In the genomic region with DNA sequence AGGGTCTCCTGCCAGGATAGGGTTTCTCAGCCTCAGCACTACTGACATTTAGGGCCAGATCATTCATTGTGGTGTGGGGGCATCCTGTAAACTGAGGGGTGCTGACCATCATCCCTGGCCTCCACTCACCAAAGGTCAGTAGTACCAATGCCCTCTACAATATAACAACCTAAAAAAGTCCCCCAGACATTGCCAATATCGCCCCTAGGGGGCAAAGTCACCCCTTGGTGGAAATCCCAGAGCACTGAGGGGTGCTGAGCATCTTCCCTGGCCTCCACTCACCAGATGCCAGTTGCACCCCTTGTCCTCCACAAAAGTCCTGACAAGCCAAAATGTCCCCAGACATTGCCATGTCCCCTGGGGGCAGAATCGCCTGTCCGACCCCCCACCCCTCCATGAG, we compare ENCODE assay signal across 27 cellular contexts. TPM values are rescaled to one million over a fixed set of nuclear protein-coding genes. Genes with fewer than 3 reads are reported as not detected.
DNase-seq lines count a peak whose midpoint lies in the region; ATAC-seq and TF ChIP-seq lines count a peak whose summit lies in the region.
"Had no signal": no experiment of that assay in that cellular context is flagged by ENCODE, and none has a peak within 500 bp of the region (broad histone marks: within the 10 kb centered on the region; RNA-seq: fewer than 3 reads in every experiment).

No MANE protein-coding gene starts in this region.

- no peaks in the 10 kb centered on the region for H4K20me1 ChIP-seq in DOHH2 (ENCODE audit: control insufficient read depth, insufficient read depth, low read depth, low read length)
- H4K20me1 ChIP-seq in HCT116 (ENCODE audit: insufficient read depth): no peaks in the 10 kb centered on the region

- intact Hi-C loops in HCT116 (cut with micrococcal nuclease): no loop called here
- intact Hi-C loops in left colon (cut with DNase I, micrococcal nuclease): no loop called here

- H3K9me2 ChIP-seq in DOHH2 (replicated peaks; ENCODE audit: control insufficient read depth, low read length): no peaks in the 10 kb centered on the region
- H3K9me2 ChIP-seq in HCT116 (ENCODE audit: insufficient read depth): no peaks in the 10 kb centered on the region

- no peak overlapping the region for H3K27ac ChIP-seq in DOHH2 (ENCODE audit: low read depth, low read length)
- H3K27ac ChIP-seq in HCT116 (ENCODE audit: low read depth, low read length): no peak overlapping the region
- H3K27ac ChIP-seq in neuronal stem cell (replicated peaks; ENCODE audit: low read length): no peak overlapping the region
- H3K27ac ChIP-seq: colonic mucosa, esophagus muscularis mucosa, left lung, right atrium auricular region, SJCRH30, spleen, thoracic aorta had no signal

- no peak overlapping the region for H3K4me3 Mint-ChIP-seq in T-helper 17 cell
- H3K4me3 Mint-ChIP-seq in neural crest cell: no peak overlapping the region
- H3K4me3 Mint-ChIP-seq in nephron progenitor cell: no peak overlapping the region
- H3K4me3 Mint-ChIP-seq: IgD-negative memory B cell; stimulated activated naive B cell treated with anti-CD40 and anti-IgM and Interleukin-4, amounts not matched to agents 10 μg/mL and 1 μg/mL and 100 μg/mL, for 72 hours had no signal

- H3K4me1 Mint-ChIP-seq in T-helper 17 cell (peaks cover 22% of the 10 kb centered on the region), neural crest cell (no peaks in the 10 kb centered on the region), nephron progenitor cell (peaks cover 5% of the 10 kb centered on the region)

- CTCF ChIA-PET in HCT116 (lab: Charles Lee): no interaction called here

- H3K14ac ChIP-seq in neuronal stem cell (ENCODE audit: low read length): no peak overlapping the region

- H3K36me3 Mint-ChIP-seq in T-helper 17 cell (ENCODE audit: low read depth): no peaks in the 10 kb centered on the region
- peaks cover 2% of the 10 kb centered on the region for H3K36me3 Mint-ChIP-seq in neural crest cell (ENCODE audit: low read depth)
- H3K36me3 Mint-ChIP-seq in nephron progenitor cell (ENCODE audit: low read depth): peaks cover 51% of the 10 kb centered on the region
- H3K36me3 Mint-ChIP-seq: IgD-negative memory B cell; stimulated activated naive B cell treated with anti-CD40 and anti-IgM and Interleukin-4, amounts not matched to agents 10 μg/mL and 1 μg/mL and 100 μg/mL, for 72 hours had no signal

- POLR2A ChIA-PET in HCT116 (lab: Charles Lee): no interaction called here

- H3K27ac Mint-ChIP-seq in T-helper 17 cell: peak overlapping the region; percentile 84
- no peak overlapping the region for H3K27ac Mint-ChIP-seq in neural crest cell (ENCODE audit: unreplicated experiment)
- H3K27ac Mint-ChIP-seq in nephron progenitor cell: no peak overlapping the region
- H3K27ac Mint-ChIP-seq: IgD-negative memory B cell; stimulated activated naive B cell treated with anti-CD40 and anti-IgM and Interleukin-4, amounts not matched to agents 10 μg/mL and 1 μg/mL and 100 μg/mL, for 72 hours had no signal

- peak; percentile 60 for TF ChIP-seq CTCF in DOHH2 (IDR thresholded peaks at IDR 0.05; ENCODE audit: low read depth, low read length, poor library complexity, severe bottlenecking)
- peak in 1 of 3 experiments; percentile 28; a peak in 2 of 6 replicates for TF ChIP-seq CTCF in HCT116 (IDR thresholded peaks at IDR 0.05 in 2 of 3, conservative IDR thresholded peaks at IDR 0.05 in 1 of 3; ENCODE audit: borderline replicate concordance in 1 of 3, insufficient read depth in 1 of 3, low read depth in 2 of 3, low read length in 2 of 3)
- peak; percentile 23 for TF ChIP-seq CTCF in neural crest cell (conservative IDR thresholded peaks at IDR 0.05)
- TF ChIP-seq CTCF in nephron progenitor cell (IDR thresholded peaks at IDR 0.05): no peak

- H2BK12ac ChIP-seq in neuronal stem cell (ENCODE audit: low read length): no peak overlapping the region

- no CpG with 5 or more reads among the region's 3 CpGs for WGBS in neuronal stem cell (ENCODE audit: extremely low coverage in 2 of 2, insufficient read length in 2 of 2, insufficient replicate concordance in 1 of 2), 2 donors

- H2BK15ac ChIP-seq in neuronal stem cell (ENCODE audit: low read length): no peak overlapping the region

- H3K27me3 ChIP-seq in DOHH2 (ENCODE audit: control insufficient read depth, low read length): no peaks in the 10 kb centered on the region; the same call in 1 of the 2 replicates
- H3K27me3 ChIP-seq in HCT116 (ENCODE audit: insufficient read depth, low read length): no peaks in the 10 kb centered on the region; the same call in 1 of the 2 replicates
- H3K27me3 ChIP-seq in neuronal stem cell (ENCODE audit: control insufficient read depth in 3 of 3, insufficient read depth in 3 of 3, low read depth in 1 of 3, low read length in 3 of 3): no peaks in the 10 kb centered on the region
- H3K27me3 ChIP-seq: colonic mucosa, left lung, right atrium auricular region had no signal

- H3K27me3 Mint-ChIP-seq in T-helper 17 cell (no peaks in the 10 kb centered on the region), neural crest cell (ENCODE audit: low read depth) (no peaks in the 10 kb centered on the region), nephron progenitor cell (ENCODE audit: low read depth, poor library complexity) (no peaks in the 10 kb centered on the region)

- H2BK5ac ChIP-seq in neuronal stem cell (ENCODE audit: low read length): no peak overlapping the region

- DNase-seq in HCT116 (ENCODE audit: low read depth, low spot score): no peak
- DNase-seq in T-helper 17 cell: no peak
- DNase-seq in neural crest cell (ENCODE audit: low read depth, low spot score): no peak
- DNase-seq in NCI-H526 (lab: John Stamatoyannopoulos, UW): no peak
- no peak for DNase-seq in nephron progenitor cell
- DNase-seq in neuronal stem cell (ENCODE audit: low spot score): no peak
- no peak for DNase-seq in left colon
- DNase-seq: activated CD4-positive, alpha-beta T cell treated with anti-CD3 and anti-CD28 coated beads for 48 hours; activated naive CD4-positive, alpha-beta T cell treated with Interleukin-2 at 50 U/mL for 16 hours; activated T-cell treated with anti-CD3 and anti-CD28 coated beads, Interleukin-2, amount 50 U/mL, for 48 hours; colonic mucosa; DMS 273 treated with DMSO at 0.1 percent for 48 hours; effector memory CD4-positive, alpha-beta T cell; mesendoderm; NCI-H146; NCI-H2171; NCI-H510A treated with DMSO at 0.1 percent for 48 hours; SJCRH30; spleen; stimulated activated CD4-positive, alpha-beta T cell treated with anti-CD3 and anti-CD28 coated beads, Interleukin-4, amount 100 ng/mL, for 24 hours; stimulated activated naive B cell treated with anti-CD40 and anti-IgM and Interleukin-4, amounts not matched to agents 10 μg/mL and 1 μg/mL and 100 μg/mL, for 72 hours had no signal

- no peak overlapping the region for H3K9ac ChIP-seq in HCT116 (ENCODE audit: low read length)
- no peak overlapping the region for H3K9ac ChIP-seq in neuronal stem cell (ENCODE audit: low read depth, low read length, poor library complexity)

- no peak for TF ChIP-seq POLR2A in HCT116 (IDR thresholded peaks at IDR 0.05; ENCODE audit: borderline replicate concordance, extremely low read depth, insufficient read depth, insufficient read length)

- TF ChIP-seq RAD21 in HCT116 (IDR thresholded peaks at IDR 0.05; ENCODE audit: low read depth): peak; percentile 31

- RAD21 ChIA-PET in HCT116 (lab: Charles Lee; ENCODE audit: low non-redundant PET in 1 of 2, low total read pairs in 2 of 2, uncharacterized antibody in 2 of 2, unreplicated experiment in 2 of 2): no interaction called here

- no peaks in the 10 kb centered on the region for H3K9me3 ChIP-seq in DOHH2 (ENCODE audit: control insufficient read depth, insufficient read depth, low read length)
- H3K9me3 ChIP-seq in HCT116 (ENCODE audit: control insufficient read depth in 1 of 2, insufficient read depth in 1 of 2, low read depth in 1 of 2, low read length in 2 of 2): no peaks in the 10 kb centered on the region
- H3K9me3 ChIP-seq in T-helper 17 cell (ENCODE audit: control insufficient read depth, low read length, poor library complexity, severe bottlenecking): no peaks in the 10 kb centered on the region
- no peaks in the 10 kb centered on the region for H3K9me3 ChIP-seq in neuronal stem cell (replicated peaks in 1 of 2; ENCODE audit: control insufficient read depth in 2 of 2, insufficient read depth in 1 of 2, low read depth in 1 of 2, low read length in 2 of 2)
- H3K9me3 ChIP-seq: colonic mucosa, left lung, right atrium auricular region, SJCRH30, thoracic aorta had no signal

- no peaks in the 10 kb centered on the region for H3K79me2 ChIP-seq in DOHH2 (ENCODE audit: control insufficient read depth, low read length)
- no peaks in the 10 kb centered on the region for H3K79me2 ChIP-seq in HCT116 (ENCODE audit: insufficient read depth, low read length)

- H2BK120ac ChIP-seq in neuronal stem cell (ENCODE audit: low read depth, low read length): no peak overlapping the region

- H3K79me1 ChIP-seq in neuronal stem cell (ENCODE audit: low read depth, low read length): peaks cover 2% of the 10 kb centered on the region

- H3K4ac ChIP-seq in neuronal stem cell (ENCODE audit: low read length): no peak overlapping the region

- H2AFZ ChIP-seq in HCT116 (ENCODE audit: low read depth, low read length, poor library complexity, severe bottlenecking) (no peak overlapping the region), neuronal stem cell (ENCODE audit: low read length) (no peak overlapping the region)

- H3K4me1 ChIP-seq in DOHH2 (ENCODE audit: control insufficient read depth, low read length) (peaks cover 10% of the 10 kb centered on the region), HCT116 (ENCODE audit: control insufficient read depth in 1 of 2, insufficient read depth in 2 of 2, low read length in 2 of 2) (no peaks in the 10 kb centered on the region), neuronal stem cell (ENCODE audit: control insufficient read depth in 2 of 2, insufficient read depth in 1 of 2, low read depth in 1 of 2, low read length in 2 of 2) (no peaks in the 10 kb centered on the region)
- H3K4me1 ChIP-seq: colonic mucosa, esophagus muscularis mucosa, left lung, right atrium auricular region, SJCRH30 had no signal

- no peak overlapping the region for H4K91ac ChIP-seq in neuronal stem cell (ENCODE audit: low read depth, low read length, poor library complexity)

- H2AK5ac ChIP-seq in neuronal stem cell (ENCODE audit: low read depth, low read length): no peak overlapping the region

- H3K9me3 Mint-ChIP-seq in neural crest cell: no peaks in the 10 kb centered on the region
- H3K9me3 Mint-ChIP-seq in nephron progenitor cell: peaks cover under 1% of the 10 kb centered on the region

- peak; percentile 60; the same call in 1 of the 2 replicates for ATAC-seq in HCT116
- no peak for ATAC-seq in T-helper 17 cell
- no peak for ATAC-seq in left colon
- ATAC-seq: left lung; stimulated activated naive B cell treated with anti-CD40 and anti-IgM and Interleukin-4, amounts not matched to agents 10 μg/mL and 1 μg/mL and 100 μg/mL, for 72 hours had no signal

- H3K36me3 ChIP-seq in DOHH2 (ENCODE audit: control insufficient read depth, low read length) (no peaks in the 10 kb centered on the region), HCT116 (ENCODE audit: control insufficient read depth in 1 of 2, insufficient read depth in 2 of 2, low read length in 2 of 2) (no peaks in the 10 kb centered on the region), neuronal stem cell (replicated peaks in 1 of 2; ENCODE audit: control insufficient read depth in 2 of 2, insufficient read depth in 2 of 2, low read length in 2 of 2) (peaks cover 9 to 18% of the 10 kb centered on the region in 2 donors)
- H3K36me3 ChIP-seq: colonic mucosa, left lung, right atrium auricular region, SJCRH30, spleen, thoracic aorta had no signal

- H3K18ac ChIP-seq in neuronal stem cell (ENCODE audit: low read length): no peak overlapping the region

- H3K4me2 ChIP-seq in DOHH2 (ENCODE audit: low read length): no peak overlapping the region
- H3K4me2 ChIP-seq in HCT116 (ENCODE audit: low read length): no peak overlapping the region
- H3K4me2 ChIP-seq in neuronal stem cell (ENCODE audit: insufficient read depth, low read length, poor library complexity, severe bottlenecking): no peak overlapping the region

- no peaks in the 10 kb centered on the region for H3F3A ChIP-seq in DOHH2 (ENCODE audit: control insufficient read depth, insufficient read depth)

- H3K4me3 ChIP-seq in DOHH2 (ENCODE audit: low read length): no peak overlapping the region
- H3K4me3 ChIP-seq in HCT116 (replicated peaks in 1 of 2; ENCODE audit: low read depth in 1 of 2, low read length in 2 of 2): no peak overlapping the region
- H3K4me3 ChIP-seq in neuronal stem cell (ENCODE audit: low read length in 2 of 2): no peak overlapping the region
- H3K4me3 ChIP-seq: colonic mucosa, esophagus muscularis mucosa, left lung, right atrium auricular region, SJCRH30, spleen, thoracic aorta had no signal

- no TSS peak for BruUV-seq in HCT116 (replicated peaks; lab: Mats Ljungman, UMichigan)

- no peak overlapping the region for H3K23ac ChIP-seq in neuronal stem cell (ENCODE audit: low read depth, low read length, poor library complexity)

- H4K8ac ChIP-seq in neuronal stem cell (ENCODE audit: low read depth, low read length): no peak overlapping the region

RNA-seq across cellular contexts. Expression of a gene that starts 21.6 kb away (rescaled TPM):
- total RNA-seq in HCT116 (2021; ENCODE audit: unreplicated experiment) (0.20 TPM), T-helper 17 cell (1 to 10 TPM; 1.1 to 3.3 TPM), neural crest cell (14.5 and 17.0 TPM in 2 replicates), left colon (1 to 10 TPM; 2.3 to 3.4 TPM)
- polyA plus RNA-seq in HCT116 (2012): 0.03 and 0.22 TPM in 2 replicates
- polyA plus RNA-seq in neuronal stem cell (2013, experiment 1 of 2): 21.3 TPM
- polyA plus RNA-seq in neuronal stem cell (2013, experiment 2 of 2): 22.3 TPM
